ENCODE assay signal across 1 cellular context in genomic region chr6:98958791-98959190, GRCh38.
TF ChIP-seq lines count a peak whose summit lies in the region.

No MANE protein-coding gene starts in this region.

TF ChIP-seq in GM23338, 12 proteins besides CTCF, POLR2A, EP300 and RAD21 (continued from another document):
- TF ChIP-seq ZNF462 (CRISPR knock-in tag; IDR thresholded peaks at IDR 0.05) (no peak), ZNF331 (CRISPR knock-in tag; IDR thresholded peaks at IDR 0.05; ENCODE audit: low read depth) (no peak), EZH2 (IDR thresholded peaks at IDR 0.05; ENCODE audit: low read depth, unreplicated experiment) (no peak), CREB1 (CRISPR knock-in tag; IDR thresholded peaks at IDR 0.05; ENCODE audit: low read depth) (no peak), STAT1 (IDR thresholded peaks at IDR 0.05; ENCODE audit: unreplicated experiment) (no peak), EZH2phosphoT487 (IDR thresholded peaks at IDR 0.05; ENCODE audit: unreplicated experiment) (no peak)
